24 cellular contexts compared by ENCODE assay signal in the genomic region with DNA sequence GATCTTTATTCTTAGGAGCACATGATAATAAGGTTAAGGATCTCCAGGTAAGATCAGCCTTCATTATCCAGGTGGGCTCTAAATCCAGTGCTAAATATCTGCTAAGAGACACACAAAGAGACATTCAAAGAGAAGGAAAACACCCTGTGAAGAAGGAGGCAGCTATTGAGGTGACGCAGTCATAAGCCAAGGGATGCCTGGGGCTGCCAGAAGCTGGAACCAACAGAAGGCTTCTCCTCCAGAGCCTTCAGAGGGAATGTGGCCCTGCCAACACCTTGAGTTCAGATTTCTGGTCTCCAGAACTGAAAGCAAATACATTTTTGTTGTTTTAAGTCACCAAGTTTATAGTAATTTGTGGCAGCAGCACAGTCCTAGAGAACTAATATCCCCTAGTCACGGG.
"Had no signal": no experiment of that assay in that cellular context is flagged by ENCODE, and none has a peak within 500 bp of the region (broad histone marks: within the 10 kb centered on the region; RNA-seq: fewer than 3 reads in every experiment).

No MANE protein-coding gene starts in this region.

- H3K9me3 ChIP-seq: adrenal gland, body of pancreas, right atrium auricular region, thyroid gland had no signal

- H3K27ac ChIP-seq: adrenal gland, body of pancreas, cardiac muscle cell had no signal

- DNase-seq: activated CD4-positive, alpha-beta T cell treated with anti-CD3 and anti-CD28 coated beads for 36 hours; activated CD4-positive, alpha-beta T cell treated with anti-CD3 and anti-CD28 coated beads, Interleukin-2, amount 50 U/mL, for 4 hours; activated CD4-positive, CD25-positive, alpha-beta regulatory T cell; activated CD8-positive, alpha-beta memory T cell treated with anti-CD3 and anti-CD28 coated beads for 24 hours; activated effector memory CD4-positive, alpha-beta T cell treated with anti-CD3 and anti-CD28 coated beads, Interleukin-2, amount 50 U/mL, for 16 hours; activated naive CD4-positive, alpha-beta T cell treated with anti-CD3 and anti-CD28 coated beads for 36 hours; activated naive CD8-positive, alpha-beta T cell treated with anti-CD3 and anti-CD28 coated beads for 36 hours; activated T-cell treated with anti-CD3 and anti-CD28 coated beads, Interleukin-2, amount 50 U/mL, for 1 hour; adrenal gland; aorta; body of pancreas; cerebellar nuclear complex; dorsolateral prefrontal cortex; effector memory CD4-positive, alpha-beta T cell; foreskin fibroblast; left cardiac atrium; naive thymus-derived CD8-positive, alpha-beta T cell; occipital lobe; stimulated activated naive CD8-positive, alpha-beta T cell treated with anti-CD3 and anti-CD28 coated beads, Interleukin-15, Interleukin-2, amounts not matched to agents 100 U/mL and 50 U/mL, for 24 hours; T-cell; thyroid gland had no signal

- H3K4me3 ChIP-seq: adrenal gland, body of pancreas, cardiac muscle cell, coronary artery, dorsolateral prefrontal cortex, right atrium auricular region, thyroid gland had no signal

- H3K4me1 ChIP-seq: adrenal gland, body of pancreas had no signal

- H3K36me3 ChIP-seq: adrenal gland, cardiac muscle cell, right atrium auricular region, thyroid gland had no signal

- ATAC-seq: activated CD4-positive, alpha-beta T cell treated with anti-CD3 and anti-CD28 coated beads for 36 hours; body of pancreas; left cardiac atrium; naive thymus-derived CD8-positive, alpha-beta T cell; stimulated activated naive CD8-positive, alpha-beta T cell treated with anti-CD3 and anti-CD28 coated beads, Interleukin-15, Interleukin-2, amounts not matched to agents 100 U/mL and 50 U/mL, for 24 hours; T-cell had no signal

- H3K27me3 ChIP-seq: adrenal gland, body of pancreas, cardiac muscle cell, right atrium auricular region, thyroid gland had no signal
